ENCODE assay signal across 2 cellular contexts in genomic region chr7:93028610-93029009, GRCh38.
TF ChIP-seq lines count a peak whose summit lies in the region.

No MANE protein-coding gene starts in this region.

TF ChIP-seq in HepG2, 621 proteins besides CTCF, POLR2A, EP300 and RAD21 (continued from another document and continues in another):
- TF ChIP-seq MLX (CRISPR knock-in tag; IDR thresholded peaks at IDR 0.05), result no peak
- TF ChIP-seq NFE2 (CRISPR knock-in tag; IDR thresholded peaks at IDR 0.05), result no peak
- no peak for TF ChIP-seq U2AF1 (optimal IDR thresholded peaks at IDR 0.05; ENCODE audit: low read depth, low read length)
- TF ChIP-seq ZNF605 (CRISPR knock-in tag; IDR thresholded peaks at IDR 0.05), result no peak
- no peak for TF ChIP-seq ZNF34 (CRISPR knock-in tag; IDR thresholded peaks at IDR 0.05; ENCODE audit: borderline replicate concordance)
- no peak for TF ChIP-seq ZBTB40 (IDR thresholded peaks at IDR 0.05)
- no peak for TF ChIP-seq ZBTB40 (CRISPR knock-in tag; IDR thresholded peaks at IDR 0.05)
- TF ChIP-seq ZSCAN21 (CRISPR knock-in tag; IDR thresholded peaks at IDR 0.05; ENCODE audit: borderline replicate concordance), result no peak
- TF ChIP-seq ZZZ3 (CRISPR knock-in tag; IDR thresholded peaks at IDR 0.05; ENCODE audit: borderline replicate concordance), result no peak
- no peak for TF ChIP-seq ZNF572 (CRISPR knock-in tag; IDR thresholded peaks at IDR 0.05)
- no peak for TF ChIP-seq TP53 (CRISPR knock-in tag; conservative IDR thresholded peaks at IDR 0.05)
- no peak for TF ChIP-seq MYPOP (CRISPR knock-in tag; IDR thresholded peaks at IDR 0.05)
- no peak for TF ChIP-seq ZNF331 (CRISPR knock-in tag; IDR thresholded peaks at IDR 0.05)
- TF ChIP-seq JUN (CRISPR knock-in tag; IDR thresholded peaks at IDR 0.05), result no peak
- no peak for TF ChIP-seq ZBTB7A (CRISPR knock-in tag; IDR thresholded peaks at IDR 0.05)

TF ChIP-seq in K562, 482 proteins besides CTCF, POLR2A, EP300 and RAD21 (continued from another document):
- TF ChIP-seq TFAP4 (CRISPR knock-in tag; IDR thresholded peaks at IDR 0.05; ENCODE audit: borderline replicate concordance) (no peak), CUX1 (CRISPR knock-in tag; IDR thresholded peaks at IDR 0.05) (no peak), ZNF134 (CRISPR knock-in tag; conservative IDR thresholded peaks at IDR 0.05) (no peak)
TF ChIP-seq in K562: peak in this region for 0.
